ENCODE assay signal across 8 cellular contexts in the genomic region with DNA sequence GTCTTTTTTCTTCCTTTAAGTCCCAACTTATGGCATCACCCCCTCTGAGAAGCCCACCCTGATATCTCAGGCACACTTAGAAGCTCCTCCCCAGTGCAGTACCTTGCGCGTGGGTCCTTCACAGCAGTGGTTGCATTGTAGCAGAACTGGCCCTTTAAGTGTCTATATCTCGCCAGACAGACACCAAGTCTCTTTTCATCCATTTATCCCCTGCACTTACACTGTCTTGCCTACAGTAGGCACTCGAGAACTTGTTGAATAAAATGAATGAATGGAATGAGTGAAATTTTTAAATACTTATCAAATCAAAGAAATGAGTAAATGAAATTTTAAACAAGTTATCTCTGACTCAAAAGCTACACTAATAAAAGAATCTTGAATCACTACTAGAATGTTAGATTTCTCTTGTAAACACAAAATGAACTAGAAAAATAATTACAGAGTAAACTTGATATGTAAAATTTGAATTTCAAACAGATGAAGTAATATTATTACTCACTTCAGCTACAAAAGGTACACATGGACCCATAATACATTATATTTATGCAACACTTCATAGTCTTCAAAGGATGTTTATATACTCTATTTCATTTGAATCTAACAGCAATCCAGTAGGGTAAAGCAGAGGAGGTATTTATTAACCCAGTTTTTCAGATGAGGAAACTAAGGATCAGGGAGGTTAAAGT. TPM values are rescaled to one million over a fixed set of nuclear protein-coding genes. Genes with fewer than 3 reads are reported as not detected.
DNase-seq lines count a peak whose midpoint lies in the region; ATAC-seq and TF ChIP-seq lines count a peak whose summit lies in the region.

No MANE protein-coding gene starts in this region.

- intact Hi-C loops in stomach (cut with DNase I; ENCODE audit: low total_unique reads) = no loop called here

- H3K4me3 ChIP-seq in epithelial cell of esophagus (ENCODE audit: low read length) = no peak overlapping the region
- H3K4me3 ChIP-seq in stomach = no peak overlapping the region

- no peak for ATAC-seq in GM21619 (IDR thresholded peaks at IDR 0.05; ENCODE audit: unreplicated experiment)
- no peak for ATAC-seq in GM18511 (IDR thresholded peaks at IDR 0.05; ENCODE audit: unreplicated experiment)

- no peak for TF ChIP-seq POLR2A in stomach (IDR thresholded peaks at IDR 0.05)

- H3K9me3 ChIP-seq in stomach = no peaks in the 10 kb centered on the region

- H3K27ac ChIP-seq in stomach = no peak overlapping the region

- no peaks in the 10 kb centered on the region for H3K27me3 ChIP-seq in stomach

- peak; percentile 68 for TF ChIP-seq CTCF in epithelial cell of esophagus (IDR thresholded peaks at IDR 0.05; ENCODE audit: insufficient read depth, low read depth, low read length, missing control alignments)
- peak in 4 of 7 experiments; percentile 43 to 53 (median 46) for TF ChIP-seq CTCF in stomach (IDR thresholded peaks at IDR 0.05)

- peak; percentile 30 for DNase-seq in NCI-H82 (lab: John Stamatoyannopoulos, UW)
- DNase-seq in NCI-H82 treated with DMSO at 0.1 percent for 48 hours (lab: John Stamatoyannopoulos, UW; ENCODE audit: unreplicated experiment) = no peak
- DNase-seq in NAMALWA (ENCODE audit: low spot score) = peak; percentile 63
- peak; percentile 60 for DNase-seq in epithelial cell of esophagus (ENCODE audit: low read depth)
- DNase-seq in stomach = no peak
- no peak for DNase-seq in activated T-cell treated with anti-CD3 and anti-CD28 coated beads, Interleukin-2, amount 50 U/mL, for 48 hours

- TF ChIP-seq EP300 in stomach (IDR thresholded peaks at IDR 0.05) = no peak

- H3K36me3 ChIP-seq in stomach = no peaks in the 10 kb centered on the region

- no peaks in the 10 kb centered on the region for H3K4me1 ChIP-seq in stomach

- 34 to 48% (median 46%) methylated on average over 4 of the region's 4 CpGs for WGBS in stomach, 5 donors

RNA-seq across cellular contexts. Expression of gene MAN1A2, which starts 54.7 kb away (rescaled TPM):
- 10 to 100 TPM; 16.9 to 83.2 (median 56.9) TPM for total RNA-seq in stomach
- polyA plus RNA-seq in stomach = 1 to 10 TPM; 3.5 to 5.0 (median 4.2) TPM

Comparison
In these comparisons a context has a peak if more than half of its experiments do, and no peak if none do; other contexts are left out.
1. DNase-seq: peak in NCI-H82 (single experiment), NAMALWA (single experiment) and epithelial cell of esophagus (single experiment); none in NCI-H82 treated with DMSO at 0.1 percent for 48 hours (single experiment), stomach (single experiment) and activated T-cell treated with anti-CD3 and anti-CD28 coated beads, Interleukin-2, amount 50 U/mL, for 48 hours (0 of 2).